Comparison of ENCODE assay signal across 1 cellular context in the genomic region with DNA sequence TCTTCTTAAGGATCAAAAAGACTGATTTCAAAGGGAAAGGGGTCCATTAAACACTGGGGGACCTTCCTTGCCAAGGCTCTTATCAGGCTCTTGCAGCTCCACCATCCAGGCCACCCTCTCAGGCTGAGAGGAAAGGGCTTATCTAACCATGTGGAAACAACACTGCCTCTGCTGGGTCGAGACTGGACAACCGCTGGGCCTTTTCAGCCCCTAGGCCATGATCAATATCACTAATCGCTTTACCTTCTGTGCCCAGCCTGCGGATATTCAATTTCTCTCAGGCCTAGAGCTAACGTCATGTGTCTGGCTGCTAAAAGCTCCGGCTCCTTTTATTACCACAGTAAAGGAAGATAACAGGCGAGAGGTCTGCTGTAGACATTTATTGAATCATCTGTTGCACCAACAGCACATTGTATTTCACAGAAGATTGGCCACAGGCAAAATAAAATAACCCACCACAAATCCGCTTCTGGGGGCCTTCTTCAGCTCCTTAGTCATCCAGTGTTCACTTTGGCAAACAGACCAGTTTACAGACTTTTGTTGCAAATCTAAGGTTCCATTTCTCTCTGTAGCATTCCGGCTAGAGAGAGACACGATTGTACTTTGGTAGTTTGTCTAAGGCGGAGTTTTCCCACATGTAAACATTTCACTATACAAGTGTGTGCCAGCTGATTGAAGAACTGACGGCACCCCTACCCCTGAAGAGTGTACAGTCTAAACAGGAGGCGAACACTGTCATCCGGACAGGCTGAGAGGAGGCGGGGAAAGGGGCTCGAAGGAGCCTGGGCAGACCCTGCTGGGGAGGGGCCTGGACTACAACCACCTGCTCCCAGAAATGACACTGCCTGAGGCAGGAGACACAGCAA.
TF ChIP-seq lines count a peak whose summit lies in the region.

No MANE protein-coding gene starts in this region.

TF ChIP-seq in K562, 482 proteins besides CTCF, POLR2A, EP300 and RAD21 (continued from another document and continues in another):
- TF ChIP-seq, protein P1, sequence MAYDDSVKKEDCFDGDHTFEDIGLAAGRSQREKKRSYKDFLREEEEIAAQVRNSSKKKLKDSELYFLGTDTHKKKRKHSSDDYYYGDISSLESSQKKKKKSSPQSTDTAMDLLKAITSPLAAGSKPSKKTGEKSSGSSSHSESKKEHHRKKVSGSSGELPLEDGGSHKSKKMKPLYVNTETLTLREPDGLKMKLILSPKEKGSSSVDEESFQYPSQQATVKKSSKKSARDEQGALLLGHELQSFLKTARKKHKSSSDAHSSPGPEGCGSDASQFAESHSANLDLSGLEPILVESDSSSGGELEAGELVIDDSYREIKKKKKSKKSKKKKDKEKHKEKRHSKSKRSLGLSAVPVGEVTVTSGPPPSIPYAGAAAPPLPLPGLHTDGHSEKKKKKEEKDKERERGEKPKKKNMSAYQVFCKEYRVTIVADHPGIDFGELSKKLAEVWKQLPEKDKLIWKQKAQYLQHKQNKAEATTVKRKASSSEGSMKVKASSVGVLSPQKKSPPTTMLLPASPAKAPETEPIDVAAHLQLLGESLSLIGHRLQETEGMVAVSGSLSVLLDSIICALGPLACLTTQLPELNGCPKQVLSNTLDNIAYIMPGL (CRISPR knock-in tag; IDR thresholded peaks at IDR 0.05), result no peak
- TF ChIP-seq PHF21A (IDR thresholded peaks at IDR 0.05; ENCODE audit: borderline replicate concordance, low read depth) (no peak; the same call in 1 of the 2 replicates), KDM4B (IDR thresholded peaks at IDR 0.05; ENCODE audit: borderline replicate concordance in 2 of 2, low read depth in 1 of 2) (no peak), MGA (IDR thresholded peaks at IDR 0.05) (peak; percentile 72), RBFOX2 (IDR thresholded peaks at IDR 0.05; ENCODE audit: low read depth, low read length) (no peak), ZC3H8 (IDR thresholded peaks at IDR 0.05) (no peak), ZNF224 (CRISPR knock-in tag; IDR thresholded peaks at IDR 0.05) (no peak), ZNF707 (CRISPR knock-in tag; conservative IDR thresholded peaks at IDR 0.05) (no peak), ZNF121 (CRISPR knock-in tag; conservative IDR thresholded peaks at IDR 0.05) (no peak), FOXJ3 (CRISPR knock-in tag; IDR thresholded peaks at IDR 0.05) (no peak), CXXC5 (CRISPR knock-in tag; IDR thresholded peaks at IDR 0.05) (peak; percentile 69), ADNP (tag; IDR thresholded peaks at IDR 0.05) (no peak), ESRRB (CRISPR knock-in tag; IDR thresholded peaks at IDR 0.05; ENCODE audit: borderline replicate concordance) (no peak), TEAD4 (IDR thresholded peaks at IDR 0.05; ENCODE audit: low read length) (peak; percentile 94), TEAD4 (CRISPR knock-in tag; IDR thresholded peaks at IDR 0.05; ENCODE audit: borderline replicate concordance) (no peak), ZNF146 (CRISPR knock-in tag; IDR thresholded peaks at IDR 0.05; ENCODE audit: unreplicated experiment) (no peak), PML (IDR thresholded peaks at IDR 0.05; ENCODE audit: low read length) (peak; percentile 85), RBM34 (IDR thresholded peaks at IDR 0.05; ENCODE audit: borderline replicate concordance, insufficient read depth, low read length) (no peak), HDAC6 (IDR thresholded peaks at IDR 0.05; ENCODE audit: low read depth, low read length) (no peak), TCF7 (IDR thresholded peaks at IDR 0.05; ENCODE audit: borderline replicate concordance) (0 out of 2 replicates have a peak, but pooled peaks have one; percentile 67), GATA2 (CRISPR knock-in tag; IDR thresholded peaks at IDR 0.05) (peak; percentile 90), DPF2 (IDR thresholded peaks at IDR 0.05) (peak; percentile 98), PRPF4 (IDR thresholded peaks at IDR 0.05; ENCODE audit: insufficient read depth, low read depth, low read length, poor library complexity, severe bottlenecking) (no peak), SMARCB1 (IDR thresholded peaks at IDR 0.05; ENCODE audit: insufficient read length, low read depth) (no peak)
- TF ChIP-seq, protein P2, sequence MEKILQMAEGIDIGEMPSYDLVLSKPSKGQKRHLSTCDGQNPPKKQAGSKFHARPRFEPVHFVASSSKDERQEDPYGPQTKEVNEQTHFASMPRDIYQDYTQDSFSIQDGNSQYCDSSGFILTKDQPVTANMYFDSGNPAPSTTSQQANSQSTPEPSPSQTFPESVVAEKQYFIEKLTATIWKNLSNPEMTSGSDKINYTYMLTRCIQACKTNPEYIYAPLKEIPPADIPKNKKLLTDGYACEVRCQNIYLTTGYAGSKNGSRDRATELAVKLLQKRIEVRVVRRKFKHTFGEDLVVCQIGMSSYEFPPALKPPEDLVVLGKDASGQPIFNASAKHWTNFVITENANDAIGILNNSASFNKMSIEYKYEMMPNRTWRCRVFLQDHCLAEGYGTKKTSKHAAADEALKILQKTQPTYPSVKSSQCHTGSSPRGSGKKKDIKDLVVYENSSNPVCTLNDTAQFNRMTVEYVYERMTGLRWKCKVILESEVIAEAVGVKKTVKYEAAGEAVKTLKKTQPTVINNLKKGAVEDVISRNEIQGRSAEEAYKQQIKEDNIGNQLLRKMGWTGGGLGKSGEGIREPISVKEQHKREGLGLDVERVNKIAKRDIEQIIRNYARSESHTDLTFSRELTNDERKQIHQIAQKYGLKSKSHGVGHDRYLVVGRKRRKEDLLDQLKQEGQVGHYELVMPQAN (IDR thresholded peaks at IDR 0.05; ENCODE audit: borderline replicate concordance), result no peak
- TF ChIP-seq, protein P3, sequence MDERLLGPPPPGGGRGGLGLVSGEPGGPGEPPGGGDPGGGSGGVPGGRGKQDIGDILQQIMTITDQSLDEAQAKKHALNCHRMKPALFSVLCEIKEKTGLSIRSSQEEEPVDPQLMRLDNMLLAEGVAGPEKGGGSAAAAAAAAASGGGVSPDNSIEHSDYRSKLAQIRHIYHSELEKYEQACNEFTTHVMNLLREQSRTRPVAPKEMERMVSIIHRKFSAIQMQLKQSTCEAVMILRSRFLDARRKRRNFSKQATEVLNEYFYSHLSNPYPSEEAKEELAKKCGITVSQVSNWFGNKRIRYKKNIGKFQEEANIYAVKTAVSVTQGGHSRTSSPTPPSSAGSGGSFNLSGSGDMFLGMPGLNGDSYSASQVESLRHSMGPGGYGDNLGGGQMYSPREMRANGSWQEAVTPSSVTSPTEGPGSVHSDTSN (CRISPR knock-in tag; IDR thresholded peaks at IDR 0.05; ENCODE audit: low read depth), result no peak
- TF ChIP-seq, protein P3 (tag; conservative IDR thresholded peaks at IDR 0.05; ENCODE audit: low read depth), result no peak
- TF ChIP-seq, protein P4, sequence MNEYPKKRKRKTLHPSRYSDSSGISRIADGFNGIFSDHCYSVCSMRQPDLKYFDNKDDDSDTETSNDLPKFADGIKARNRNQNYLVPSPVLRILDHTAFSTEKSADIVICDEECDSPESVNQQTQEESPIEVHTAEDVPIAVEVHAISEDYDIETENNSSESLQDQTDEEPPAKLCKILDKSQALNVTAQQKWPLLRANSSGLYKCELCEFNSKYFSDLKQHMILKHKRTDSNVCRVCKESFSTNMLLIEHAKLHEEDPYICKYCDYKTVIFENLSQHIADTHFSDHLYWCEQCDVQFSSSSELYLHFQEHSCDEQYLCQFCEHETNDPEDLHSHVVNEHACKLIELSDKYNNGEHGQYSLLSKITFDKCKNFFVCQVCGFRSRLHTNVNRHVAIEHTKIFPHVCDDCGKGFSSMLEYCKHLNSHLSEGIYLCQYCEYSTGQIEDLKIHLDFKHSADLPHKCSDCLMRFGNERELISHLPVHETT (CRISPR knock-in tag; conservative IDR thresholded peaks at IDR 0.05 in 1 of 2, IDR thresholded peaks at IDR 0.05 in 1 of 2), result peak in 1 of 2 experiments; percentile 85; a peak in 2 of 4 replicates
- TF ChIP-seq, protein P5, sequence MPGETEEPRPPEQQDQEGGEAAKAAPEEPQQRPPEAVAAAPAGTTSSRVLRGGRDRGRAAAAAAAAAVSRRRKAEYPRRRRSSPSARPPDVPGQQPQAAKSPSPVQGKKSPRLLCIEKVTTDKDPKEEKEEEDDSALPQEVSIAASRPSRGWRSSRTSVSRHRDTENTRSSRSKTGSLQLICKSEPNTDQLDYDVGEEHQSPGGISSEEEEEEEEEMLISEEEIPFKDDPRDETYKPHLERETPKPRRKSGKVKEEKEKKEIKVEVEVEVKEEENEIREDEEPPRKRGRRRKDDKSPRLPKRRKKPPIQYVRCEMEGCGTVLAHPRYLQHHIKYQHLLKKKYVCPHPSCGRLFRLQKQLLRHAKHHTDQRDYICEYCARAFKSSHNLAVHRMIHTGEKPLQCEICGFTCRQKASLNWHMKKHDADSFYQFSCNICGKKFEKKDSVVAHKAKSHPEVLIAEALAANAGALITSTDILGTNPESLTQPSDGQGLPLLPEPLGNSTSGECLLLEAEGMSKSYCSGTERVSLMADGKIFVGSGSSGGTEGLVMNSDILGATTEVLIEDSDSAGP (CRISPR knock-in tag; IDR thresholded peaks at IDR 0.05), result no peak
- TF ChIP-seq, protein P6, sequence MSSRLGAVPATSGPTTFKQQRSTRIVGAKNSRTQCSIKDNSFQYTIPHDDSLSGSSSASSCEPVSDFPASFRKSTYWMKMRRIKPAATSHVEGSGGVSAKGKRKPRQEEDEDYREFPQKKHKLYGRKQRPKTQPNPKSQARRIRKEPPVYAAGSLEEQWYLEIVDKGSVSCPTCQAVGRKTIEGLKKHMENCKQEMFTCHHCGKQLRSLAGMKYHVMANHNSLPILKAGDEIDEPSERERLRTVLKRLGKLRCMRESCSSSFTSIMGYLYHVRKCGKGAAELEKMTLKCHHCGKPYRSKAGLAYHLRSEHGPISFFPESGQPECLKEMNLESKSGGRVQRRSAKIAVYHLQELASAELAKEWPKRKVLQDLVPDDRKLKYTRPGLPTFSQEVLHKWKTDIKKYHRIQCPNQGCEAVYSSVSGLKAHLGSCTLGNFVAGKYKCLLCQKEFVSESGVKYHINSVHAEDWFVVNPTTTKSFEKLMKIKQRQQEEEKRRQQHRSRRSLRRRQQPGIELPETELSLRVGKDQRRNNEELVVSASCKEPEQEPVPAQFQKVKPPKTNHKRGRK (tag; IDR thresholded peaks at IDR 0.05), result no peak
